In the genomic region with DNA sequence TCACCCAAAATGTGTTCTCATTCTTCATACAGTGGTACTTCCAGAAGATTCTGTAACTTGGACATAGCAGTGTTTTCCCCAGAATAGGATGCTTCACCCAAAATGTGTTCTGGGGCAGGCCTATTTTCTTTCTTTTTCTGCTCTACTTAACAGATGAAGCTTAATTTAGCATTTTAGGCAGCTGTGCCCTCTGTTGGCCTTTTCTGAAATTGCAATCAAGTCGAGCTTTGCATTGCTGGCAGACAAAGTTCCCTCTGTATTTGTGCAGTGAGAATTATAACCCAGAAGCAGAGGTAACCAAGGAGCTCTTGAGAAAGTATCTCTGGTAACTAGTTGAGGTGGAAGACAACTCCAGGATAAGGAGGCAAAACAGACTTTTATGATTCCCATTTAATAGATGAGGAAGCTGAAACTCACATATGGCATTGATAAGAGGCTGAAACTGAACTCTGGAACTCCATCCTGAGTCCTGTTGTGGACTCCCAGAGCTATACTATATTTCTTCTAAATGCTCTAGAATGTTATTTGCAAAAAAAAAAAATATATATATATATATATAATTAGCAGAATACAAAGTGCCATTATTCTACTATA, we compare ENCODE assay signal across 8 cellular contexts. TPM values are rescaled to one million over a fixed set of nuclear protein-coding genes. Genes with fewer than 3 reads are reported as not detected.
DNase-seq lines count a peak whose midpoint lies in the region; ATAC-seq, FAIRE-seq and TF ChIP-seq lines count a peak whose summit lies in the region.

No MANE protein-coding gene starts in this region.

- H3K27me3 ChIP-seq in Peyer's patch = no peaks in the 10 kb centered on the region
- no peaks in the 10 kb centered on the region for H3K27me3 ChIP-seq in liver (ENCODE audit: control insufficient read depth in 4 of 4, insufficient read depth in 4 of 4, low read length in 3 of 4)
- no peaks in the 10 kb centered on the region for H3K27me3 ChIP-seq in thyroid gland

- intact Hi-C loops in MCF 10A (cut with micrococcal nuclease) = no loop called here
- intact Hi-C loops in thyroid gland (cut with DNase I) = no loop called here

- H3K9me3 ChIP-seq in Peyer's patch (no peaks in the 10 kb centered on the region), liver (ENCODE audit: control insufficient read depth in 4 of 4, low read length in 3 of 4) (no peaks in the 10 kb centered on the region), thyroid gland (no peaks in the 10 kb centered on the region)

- POLR2A ChIA-PET in MCF 10A (lab: Yijun Ruan, JAX) = interaction anchor here (0.6 to 1.2 kb wide), 4 partner anchors 154 to 1664 kb away, joined by 3 read pairs; no protein-coding TSS in a partner anchor

- peaks cover 36% of the 10 kb centered on the region for H3K36me3 Mint-ChIP-seq in MCF 10A (ENCODE audit: insufficient read depth, unreplicated experiment)

- H3K4me1 Mint-ChIP-seq in MCF 10A (ENCODE audit: insufficient read depth, unreplicated experiment) = peaks cover 6% of the 10 kb centered on the region

- H3K27me3 Mint-ChIP-seq in MCF 10A (ENCODE audit: insufficient read depth, unreplicated experiment) = no peaks in the 10 kb centered on the region

- no peak overlapping the region for H3K27ac ChIP-seq in Peyer's patch
- H3K27ac ChIP-seq in liver (ENCODE audit: low read depth in 1 of 2, low read length in 2 of 2) = no peak overlapping the region
- no peak overlapping the region for H3K27ac ChIP-seq in thyroid gland

- H3K36me3 ChIP-seq in Peyer's patch (peaks cover 0 to 13% (median 0%) of the 10 kb centered on the region in 3 donors), liver (ENCODE audit: control insufficient read depth in 4 of 4, insufficient read depth in 3 of 4, low read depth in 1 of 4, low read length in 3 of 4) (peaks cover 0 to 8% (median 6%) of the 10 kb centered on the region in 4 donors), thyroid gland (peaks cover 6 to 7% of the 10 kb centered on the region in 2 donors)

- peak; percentile 27 to 57 (median 48) for TF ChIP-seq CTCF in Peyer's patch (IDR thresholded peaks at IDR 0.05)
- peak; percentile 62 for TF ChIP-seq CTCF in MCF 10A (IDR thresholded peaks at IDR 0.05; ENCODE audit: unreplicated experiment)
- peak; percentile 61 for TF ChIP-seq CTCF in liver (IDR thresholded peaks at IDR 0.05; ENCODE audit: low read depth, low read length, missing input control)
- TF ChIP-seq CTCF in thyroid gland (IDR thresholded peaks at IDR 0.05) = peak in 5 of 6 experiments; percentile 28 to 68 (median 42)

- no peak overlapping the region for H3K9ac ChIP-seq in liver (ENCODE audit: low read depth in 1 of 2, low read length in 2 of 2)

- BruUV-seq in MCF 10A (replicated peaks; lab: Mats Ljungman, UMichigan) = no TSS peak

- no peak overlapping the region for H3K4me3 Mint-ChIP-seq in MCF 10A (ENCODE audit: unreplicated experiment)

- H3K9me3 Mint-ChIP-seq in MCF 10A (ENCODE audit: unreplicated experiment) = no peaks in the 10 kb centered on the region

- TF ChIP-seq RAD21 in liver (IDR thresholded peaks at IDR 0.05) = peak; percentile 62 to 73

- no peak for FAIRE-seq in HTR-8/SVneo (lab: Jason Lieb, UNC)

- no peak overlapping the region for H3K27ac Mint-ChIP-seq in MCF 10A (ENCODE audit: low read depth, unreplicated experiment)

- no peaks in the 10 kb centered on the region for H3K4me1 ChIP-seq in Peyer's patch
- H3K4me1 ChIP-seq in liver (ENCODE audit: control insufficient read depth in 4 of 4, insufficient read depth in 4 of 4, low read length in 3 of 4) = no peaks in the 10 kb centered on the region
- no peaks in the 10 kb centered on the region for H3K4me1 ChIP-seq in thyroid gland

- CTCF ChIA-PET in MCF 10A (lab: Yijun Ruan, JAX) = interaction anchor here (0.6 to 8.9 kb wide), 31 partner anchors 9 to 555 kb away, joined by 3 to 134 read pairs (median 4); no protein-coding TSS in a partner anchor

- peak; percentile 46 for DNase-seq in ACHN
- peak; percentile 28 for DNase-seq in GM04504 (ENCODE audit: low read depth)
- DNase-seq in HTR-8/SVneo (ENCODE audit: insufficient read length, low spot score) = peak; percentile 27
- DNase-seq in Peyer's patch = peak in 1 of 3 donors; percentile 60
- DNase-seq in MCF 10A (ENCODE audit: unreplicated experiment) = peak; percentile 60
- peak in 1 of 2 donors; percentile 36 for DNase-seq in thyroid gland

- ATAC-seq in HG03108 (IDR thresholded peaks at IDR 0.05; ENCODE audit: unreplicated experiment) = no peak

- TF ChIP-seq POLR2A in Peyer's patch (IDR thresholded peaks at IDR 0.05) = no peak
- TF ChIP-seq POLR2A in thyroid gland (IDR thresholded peaks at IDR 0.05) = no peak

- WGBS in liver = 0% methylated on average over 1 of the region's 1 CpG
- WGBS in thyroid gland, 2 donors = 0% methylated on average over 1 of the region's 1 CpG

- H3K4me3 ChIP-seq in Peyer's patch = no peak overlapping the region
- H3K4me3 ChIP-seq in liver (ENCODE audit: low read depth in 1 of 3, low read length in 3 of 3) = no peak overlapping the region
- no peak overlapping the region for H3K4me3 ChIP-seq in thyroid gland (replicated peaks in 1 of 3)

- in situ Hi-C loops in ACHN (cut with HindIII; ENCODE audit: low pct_ligation_motif_present, low pct_unique_long_range_greater_than_20kb, low sequenced_read_pairs) = no loop called here

TF ChIP-seq in liver, 16 proteins besides CTCF, POLR2A, EP300 and RAD21:
- TF ChIP-seq GABPA (IDR thresholded peaks at IDR 0.05 in 1 of 2, conservative IDR thresholded peaks at IDR 0.05 in 1 of 2) = no peak
- TF ChIP-seq TAF1 (conservative IDR thresholded peaks at IDR 0.05) = no peak
- no peak for TF ChIP-seq NR2F2 (IDR thresholded peaks at IDR 0.05)
- TF ChIP-seq HNF4A (conservative IDR thresholded peaks at IDR 0.05) = no peak
- TF ChIP-seq RXRA (IDR thresholded peaks at IDR 0.05) = no peak
- TF ChIP-seq YY1 (IDR thresholded peaks at IDR 0.05) = no peak
- TF ChIP-seq, protein P1, sequence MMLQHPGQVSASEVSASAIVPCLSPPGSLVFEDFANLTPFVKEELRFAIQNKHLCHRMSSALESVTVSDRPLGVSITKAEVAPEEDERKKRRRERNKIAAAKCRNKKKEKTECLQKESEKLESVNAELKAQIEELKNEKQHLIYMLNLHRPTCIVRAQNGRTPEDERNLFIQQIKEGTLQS (IDR thresholded peaks at IDR 0.05) = no peak
- no peak for TF ChIP-seq JUND (IDR thresholded peaks at IDR 0.05)
- TF ChIP-seq SP1 (IDR thresholded peaks at IDR 0.05) = no peak
- TF ChIP-seq, protein P2, sequence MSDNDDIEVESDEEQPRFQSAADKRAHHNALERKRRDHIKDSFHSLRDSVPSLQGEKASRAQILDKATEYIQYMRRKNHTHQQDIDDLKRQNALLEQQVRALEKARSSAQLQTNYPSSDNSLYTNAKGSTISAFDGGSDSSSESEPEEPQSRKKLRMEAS (IDR thresholded peaks at IDR 0.05) = no peak
- TF ChIP-seq, protein P3, sequence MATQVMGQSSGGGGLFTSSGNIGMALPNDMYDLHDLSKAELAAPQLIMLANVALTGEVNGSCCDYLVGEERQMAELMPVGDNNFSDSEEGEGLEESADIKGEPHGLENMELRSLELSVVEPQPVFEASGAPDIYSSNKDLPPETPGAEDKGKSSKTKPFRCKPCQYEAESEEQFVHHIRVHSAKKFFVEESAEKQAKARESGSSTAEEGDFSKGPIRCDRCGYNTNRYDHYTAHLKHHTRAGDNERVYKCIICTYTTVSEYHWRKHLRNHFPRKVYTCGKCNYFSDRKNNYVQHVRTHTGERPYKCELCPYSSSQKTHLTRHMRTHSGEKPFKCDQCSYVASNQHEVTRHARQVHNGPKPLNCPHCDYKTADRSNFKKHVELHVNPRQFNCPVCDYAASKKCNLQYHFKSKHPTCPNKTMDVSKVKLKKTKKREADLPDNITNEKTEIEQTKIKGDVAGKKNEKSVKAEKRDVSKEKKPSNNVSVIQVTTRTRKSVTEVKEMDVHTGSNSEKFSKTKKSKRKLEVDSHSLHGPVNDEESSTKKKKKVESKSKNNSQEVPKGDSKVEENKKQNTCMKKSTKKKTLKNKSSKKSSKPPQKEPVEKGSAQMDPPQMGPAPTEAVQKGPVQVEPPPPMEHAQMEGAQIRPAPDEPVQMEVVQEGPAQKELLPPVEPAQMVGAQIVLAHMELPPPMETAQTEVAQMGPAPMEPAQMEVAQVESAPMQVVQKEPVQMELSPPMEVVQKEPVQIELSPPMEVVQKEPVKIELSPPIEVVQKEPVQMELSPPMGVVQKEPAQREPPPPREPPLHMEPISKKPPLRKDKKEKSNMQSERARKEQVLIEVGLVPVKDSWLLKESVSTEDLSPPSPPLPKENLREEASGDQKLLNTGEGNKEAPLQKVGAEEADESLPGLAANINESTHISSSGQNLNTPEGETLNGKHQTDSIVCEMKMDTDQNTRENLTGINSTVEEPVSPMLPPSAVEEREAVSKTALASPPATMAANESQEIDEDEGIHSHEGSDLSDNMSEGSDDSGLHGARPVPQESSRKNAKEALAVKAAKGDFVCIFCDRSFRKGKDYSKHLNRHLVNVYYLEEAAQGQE (IDR thresholded peaks at IDR 0.05) = no peak
- TF ChIP-seq EGR1 (IDR thresholded peaks at IDR 0.05; ENCODE audit: low read depth in 2 of 2) = no peak
- TF ChIP-seq, protein P4, sequence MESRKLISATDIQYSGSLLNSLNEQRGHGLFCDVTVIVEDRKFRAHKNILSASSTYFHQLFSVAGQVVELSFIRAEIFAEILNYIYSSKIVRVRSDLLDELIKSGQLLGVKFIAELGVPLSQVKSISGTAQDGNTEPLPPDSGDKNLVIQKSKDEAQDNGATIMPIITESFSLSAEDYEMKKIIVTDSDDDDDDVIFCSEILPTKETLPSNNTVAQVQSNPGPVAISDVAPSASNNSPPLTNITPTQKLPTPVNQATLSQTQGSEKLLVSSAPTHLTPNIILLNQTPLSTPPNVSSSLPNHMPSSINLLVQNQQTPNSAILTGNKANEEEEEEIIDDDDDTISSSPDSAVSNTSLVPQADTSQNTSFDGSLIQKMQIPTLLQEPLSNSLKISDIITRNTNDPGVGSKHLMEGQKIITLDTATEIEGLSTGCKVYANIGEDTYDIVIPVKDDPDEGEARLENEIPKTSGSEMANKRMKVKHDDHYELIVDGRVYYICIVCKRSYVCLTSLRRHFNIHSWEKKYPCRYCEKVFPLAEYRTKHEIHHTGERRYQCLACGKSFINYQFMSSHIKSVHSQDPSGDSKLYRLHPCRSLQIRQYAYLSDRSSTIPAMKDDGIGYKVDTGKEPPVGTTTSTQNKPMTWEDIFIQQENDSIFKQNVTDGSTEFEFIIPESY (IDR thresholded peaks at IDR 0.05) = no peak
- no peak for TF ChIP-seq FOXA1 (IDR thresholded peaks at IDR 0.05)

RNA-seq across cellular contexts. Expression of a gene that starts 50.3 kb away (rescaled TPM):
- total RNA-seq in Peyer's patch (under 1 TPM in 1 of 4 donors, not detected in 3; 0.28 TPM), MCF 10A (2022) (not detected in 2 replicates), liver (under 1 TPM; under 0.01 to 0.14 TPM), thyroid gland (1 to 10 TPM in 1 of 4 donors, under 1 TPM in 3; 0.11 to 1.1 (median 0.60) TPM)
- under 1 TPM in 1 of 2 donors, not detected in 1; 0.01 TPM for polyA plus RNA-seq in liver
